14 cellular contexts compared by ENCODE assay signal in the genomic region with DNA sequence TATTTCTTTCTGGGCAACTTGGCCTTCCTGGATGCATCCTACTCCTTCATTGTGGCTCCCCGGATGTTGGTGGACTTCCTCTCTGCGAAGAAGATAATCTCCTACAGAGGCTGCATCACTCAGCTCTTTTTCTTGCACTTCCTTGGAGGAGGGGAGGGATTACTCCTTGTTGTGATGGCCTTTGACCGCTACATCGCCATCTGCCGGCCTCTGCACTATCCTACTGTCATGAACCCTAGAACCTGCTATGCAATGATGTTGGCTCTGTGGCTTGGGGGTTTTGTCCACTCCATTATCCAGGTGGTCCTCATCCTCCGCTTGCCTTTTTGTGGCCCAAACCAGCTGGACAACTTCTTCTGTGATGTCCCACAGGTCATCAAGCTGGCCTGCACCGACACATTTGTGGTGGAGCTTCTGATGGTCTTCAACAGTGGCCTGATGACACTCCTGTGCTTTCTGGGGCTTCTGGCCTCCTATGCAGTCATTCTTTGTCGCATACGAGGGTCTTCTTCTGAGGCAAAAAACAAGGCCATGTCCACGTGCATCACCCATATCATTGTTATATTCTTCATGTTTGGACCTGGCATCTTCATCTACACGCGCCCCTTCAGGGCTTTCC. TPM values are rescaled to one million over a fixed set of nuclear protein-coding genes. Genes with fewer than 3 reads are reported as not detected.
"Had no signal": no experiment of that assay in that cellular context is flagged by ENCODE, and none has a peak within 500 bp of the region (broad histone marks: within the 10 kb centered on the region; RNA-seq: fewer than 3 reads in every experiment).

No MANE protein-coding gene starts in this region.

RNA-seq across cellular contexts. Expression of gene OR4N2, which starts 24.2 kb away (rescaled TPM):
- total RNA-seq: activated CD4-positive, alpha-beta T cell treated with anti-CD3 and anti-CD28 coated beads for 36 hours; activated CD4-positive, alpha-beta T cell treated with anti-CD3 and anti-CD28 coated beads, Interleukin-2, amount 10 ng/mL, durations not matched to agents 7 days and 5 days; activated naive CD4-positive, alpha-beta T cell treated with anti-CD3 and anti-CD28 coated beads for 36 hours; activated naive CD4-positive, alpha-beta T cell treated with anti-CD3 and anti-CD28 coated beads, Interleukin-2, amount 50 U/mL, for 72 hours; activated T-cell treated with anti-CD3 and anti-CD28 coated beads, Interleukin-2, amount 50 U/mL, for 4 hours; activated T-helper 1 cell treated with anti-CD3 and anti-CD28 coated beads, Interleukin-12 subunit alpha, Interleukin-12 subunit beta, Interleukin-2, Interleukin-4 antibody, amounts not matched to agents 30 ng/mL and 10 ng/mL and 1 ng/mL, durations not matched to agents 14 hours and 24 hours and 36 hours; adrenal gland; astrocyte; body of pancreas; breast epithelium; cardiac septum; PC-3; Right ventricle myocardium inferior; WTC11 had no signal
- polyA plus RNA-seq: adrenal gland had no signal

RNA-seq across cellular contexts. Expression of gene OR4K2, which starts 47.2 kb away (rescaled TPM):
- total RNA-seq: activated CD4-positive, alpha-beta T cell treated with anti-CD3 and anti-CD28 coated beads for 36 hours; activated CD4-positive, alpha-beta T cell treated with anti-CD3 and anti-CD28 coated beads, Interleukin-2, amount 10 ng/mL, durations not matched to agents 7 days and 5 days; activated naive CD4-positive, alpha-beta T cell treated with anti-CD3 and anti-CD28 coated beads for 36 hours; activated naive CD4-positive, alpha-beta T cell treated with anti-CD3 and anti-CD28 coated beads, Interleukin-2, amount 50 U/mL, for 72 hours; activated T-cell treated with anti-CD3 and anti-CD28 coated beads, Interleukin-2, amount 50 U/mL, for 4 hours; activated T-helper 1 cell treated with anti-CD3 and anti-CD28 coated beads, Interleukin-12 subunit alpha, Interleukin-12 subunit beta, Interleukin-2, Interleukin-4 antibody, amounts not matched to agents 30 ng/mL and 10 ng/mL and 1 ng/mL, durations not matched to agents 14 hours and 24 hours and 36 hours; adrenal gland; astrocyte; body of pancreas; breast epithelium; cardiac septum; PC-3; Right ventricle myocardium inferior; WTC11 had no signal
- polyA plus RNA-seq: adrenal gland had no signal

RNA-seq across cellular contexts. Expression of gene OR4M1, which starts 54.4 kb away (rescaled TPM):
- total RNA-seq: activated CD4-positive, alpha-beta T cell treated with anti-CD3 and anti-CD28 coated beads for 36 hours; activated CD4-positive, alpha-beta T cell treated with anti-CD3 and anti-CD28 coated beads, Interleukin-2, amount 10 ng/mL, durations not matched to agents 7 days and 5 days; activated naive CD4-positive, alpha-beta T cell treated with anti-CD3 and anti-CD28 coated beads for 36 hours; activated naive CD4-positive, alpha-beta T cell treated with anti-CD3 and anti-CD28 coated beads, Interleukin-2, amount 50 U/mL, for 72 hours; activated T-cell treated with anti-CD3 and anti-CD28 coated beads, Interleukin-2, amount 50 U/mL, for 4 hours; activated T-helper 1 cell treated with anti-CD3 and anti-CD28 coated beads, Interleukin-12 subunit alpha, Interleukin-12 subunit beta, Interleukin-2, Interleukin-4 antibody, amounts not matched to agents 30 ng/mL and 10 ng/mL and 1 ng/mL, durations not matched to agents 14 hours and 24 hours and 36 hours; adrenal gland; astrocyte; body of pancreas; breast epithelium; cardiac septum; PC-3; Right ventricle myocardium inferior; WTC11 had no signal
- polyA plus RNA-seq: adrenal gland had no signal
